In the genomic region with DNA sequence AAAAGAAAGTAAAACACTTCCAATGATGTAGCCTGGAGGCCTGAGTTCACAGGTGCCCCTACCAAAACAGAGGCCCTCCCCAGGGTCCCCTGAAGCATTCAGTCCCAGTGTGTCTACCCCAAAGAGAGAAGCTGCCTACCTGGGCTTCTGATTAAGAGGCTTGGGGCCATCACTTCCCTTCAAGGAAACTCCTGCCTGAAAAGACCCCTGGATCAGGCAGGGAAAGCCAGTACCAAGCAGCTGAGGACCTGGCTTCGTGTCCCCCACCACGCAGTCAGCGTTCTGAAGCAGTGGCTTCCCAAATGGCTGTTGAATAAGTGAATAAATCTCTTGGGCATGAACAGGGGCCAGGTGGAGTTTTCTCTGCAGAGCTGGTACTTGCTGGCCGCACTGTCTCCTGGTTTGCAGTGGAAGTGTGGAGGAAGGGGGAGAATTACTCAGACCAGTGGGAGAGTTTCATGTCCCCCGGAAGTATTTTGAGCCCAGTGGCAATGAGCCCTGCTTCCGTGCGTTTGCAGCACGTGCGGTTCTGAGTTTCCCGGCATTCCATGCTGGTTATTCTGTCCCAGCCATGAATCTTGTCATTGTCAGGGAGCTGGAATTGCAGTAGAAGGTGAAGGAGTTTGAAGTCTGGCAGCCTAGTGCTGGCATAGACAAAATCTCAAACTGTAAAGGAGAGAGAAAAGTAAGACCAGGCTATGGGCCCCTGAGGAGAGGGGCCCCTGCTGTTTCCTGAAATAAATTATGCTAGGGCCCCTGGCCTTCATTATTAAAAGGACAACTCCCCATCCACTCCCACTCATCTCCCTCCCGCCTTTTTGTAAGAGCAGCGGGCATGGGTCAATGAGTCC, we compare ENCODE assay signal across 18 cellular contexts. TPM values are rescaled to one million over a fixed set of nuclear protein-coding genes. Genes with fewer than 3 reads are reported as not detected.
DNase-seq lines count a peak whose midpoint lies in the region; ATAC-seq, FAIRE-seq and TF ChIP-seq lines count a peak whose summit lies in the region.
"Had no signal": no experiment of that assay in that cellular context is flagged by ENCODE, and none has a peak within 500 bp of the region (broad histone marks: within the 10 kb centered on the region; RNA-seq: fewer than 3 reads in every experiment).

No MANE protein-coding gene starts in this region.

- no peaks in the 10 kb centered on the region for H3K9me1 ChIP-seq in K562 (ENCODE audit: control insufficient read depth, insufficient read depth, low read length)

- CTCF ChIA-PET in K562 (lab: Yijun Ruan, JAX; ENCODE audit: low intra/inter-chr PET ratio), result interaction anchor here (0.5 kb wide), 1 partner anchor 463 kb away, joined by 4 read pairs; no protein-coding TSS in a partner anchor

- H3K9ac ChIP-seq in K562 (ENCODE audit: insufficient read depth in 1 of 2, low read depth in 2 of 2, low read length in 2 of 2), result no peak overlapping the region
- H3K9ac ChIP-seq in smooth muscle cell (ENCODE audit: low read depth), result no peak overlapping the region

- H3K27ac Mint-ChIP-seq in naive B cell, result peak overlapping the region in 5 of 6 donors; percentile 82 to 98 (median 94)
- H3K27ac Mint-ChIP-seq: activated CD4-positive, alpha-beta memory T cell treated with anti-CD3 and anti-CD28 coated beads, Interleukin-2, amount 10 ng/mL, durations not matched to agents 7 days and 5 days; immature natural killer cell had no signal

- in situ Hi-C loops in K562 (cut with MboI), result no loop called here

- H3K9me3 Mint-ChIP-seq in naive B cell, result no peaks in the 10 kb centered on the region
- H3K9me3 Mint-ChIP-seq: activated CD4-positive, alpha-beta memory T cell treated with anti-CD3 and anti-CD28 coated beads, Interleukin-2, amount 10 ng/mL, durations not matched to agents 7 days and 5 days; immature natural killer cell had no signal

- H3K27ac ChIP-seq in 22Rv1, result no peak overlapping the region
- H3K27ac ChIP-seq in K562 (ENCODE audit: extremely low read depth, low read depth, low read length), result no peak overlapping the region
- no peak overlapping the region for H3K27ac ChIP-seq in smooth muscle cell (ENCODE audit: low read depth)
- H3K27ac ChIP-seq: dorsolateral prefrontal cortex, vagina had no signal

- no TSS peak for BruUV-seq in K562 (replicated peaks; lab: Mats Ljungman, UMichigan)

- H3K9me3 ChIP-seq in K562 (replicated peaks; ENCODE audit: control insufficient read depth, insufficient read depth, low read depth, low read length) (no peaks in the 10 kb centered on the region), smooth muscle cell (replicated peaks; ENCODE audit: low read depth) (no peaks in the 10 kb centered on the region)
- H3K9me3 ChIP-seq: Caco-2, vagina had no signal

- POLR2A ChIA-PET in K562 (lab: Yijun Ruan, JAX), result interaction anchor here (0.5 to 1.4 kb wide), 5 partner anchors 11 to 421 kb away, joined by 3 to 7 read pairs (median 5); a partner anchor contains a TSS

- peak overlapping the region in 4 of 8 donors; percentile 6 to 61 (median 41) for H3K4me3 Mint-ChIP-seq in naive B cell
- H3K4me3 Mint-ChIP-seq: activated CD4-positive, alpha-beta memory T cell treated with anti-CD3 and anti-CD28 coated beads, Interleukin-2, amount 10 ng/mL, durations not matched to agents 7 days and 5 days; immature natural killer cell had no signal

- intact Hi-C loops in K562 (cut with micrococcal nuclease), result loop anchor here (5.0 kb wide), 1 partner anchor 420 kb away; no protein-coding TSS in a partner anchor

- ATAC-seq in K562 (peak; percentile 28; the same call in 2 of the 3 replicates), naive B cell (ENCODE audit: low read depth in 2 of 2) (no peak), GM21619 (IDR thresholded peaks at IDR 0.05; ENCODE audit: unreplicated experiment) (no peak), HG02938 (IDR thresholded peaks at IDR 0.05; ENCODE audit: unreplicated experiment) (no peak)

- peaks cover 21 to 37% (median 24%) of the 10 kb centered on the region in 3 donors for H3K4me1 Mint-ChIP-seq in naive B cell
- H3K4me1 Mint-ChIP-seq: immature natural killer cell had no signal

- H3K4me3 ChIP-seq in K562 (no peak overlapping the region), smooth muscle cell (no peak overlapping the region)
- H3K4me3 ChIP-seq: dorsolateral prefrontal cortex, vagina had no signal

- TF ChIP-seq CTCF in 22Rv1 (IDR thresholded peaks at IDR 0.05), result peak; percentile 40
- no peak for TF ChIP-seq CTCF in GM10266 (IDR thresholded peaks at IDR 0.05; ENCODE audit: control insufficient read depth, insufficient read depth, low read depth, missing control alignments)
- 0 out of 6 replicates have a peak, but pooled peaks of 1 of the 3 experiments have one; percentile 5 for TF ChIP-seq CTCF in K562 (IDR thresholded peaks at IDR 0.05 in 2 of 3, conservative IDR thresholded peaks at IDR 0.05 in 1 of 3; ENCODE audit: insufficient read depth in 2 of 3, low read depth in 1 of 3, low read length in 3 of 3)
- no peak for TF ChIP-seq CTCF in smooth muscle cell (IDR thresholded peaks at IDR 0.05; ENCODE audit: borderline replicate concordance, insufficient read depth, poor library complexity, severe bottlenecking)

- H3K4me1 ChIP-seq in K562 (replicated peaks in 1 of 2; ENCODE audit: control insufficient read depth in 2 of 2, insufficient read depth in 2 of 2, low read length in 2 of 2) (no peaks in the 10 kb centered on the region; a peak in 1 of 5 replicates), smooth muscle cell (ENCODE audit: low read depth) (no peaks in the 10 kb centered on the region)
- H3K4me1 ChIP-seq: vagina had no signal

- H3K4me2 ChIP-seq in K562 (ENCODE audit: insufficient read depth, low read length), result no peak overlapping the region
- H3K4me2 ChIP-seq in smooth muscle cell, result no peak overlapping the region

- WGBS in K562 (ENCODE audit: insufficient coverage, low coverage, missing lambda C conversion rate), result 58% methylated on average over 12 of the region's 12 CpGs
- WGBS in smooth muscle cell (ENCODE audit: low lambda C conversion rate), result 92% methylated on average over 12 of the region's 12 CpGs

- H3K36me3 ChIP-seq in K562 (ENCODE audit: control insufficient read depth, insufficient read depth, low read length) (no peaks in the 10 kb centered on the region), smooth muscle cell (ENCODE audit: low read depth) (no peaks in the 10 kb centered on the region)
- H3K36me3 ChIP-seq: vagina had no signal

- no peak for TF ChIP-seq RAD21 in K562 (CRISPR knock-in tag; conservative IDR thresholded peaks at IDR 0.05 in 1 of 2, IDR thresholded peaks at IDR 0.05 in 1 of 2)

- H4K20me1 ChIP-seq in K562 (replicated peaks; ENCODE audit: control insufficient read depth, insufficient read depth, low read length) (no peaks in the 10 kb centered on the region), smooth muscle cell (ENCODE audit: low read depth) (no peaks in the 10 kb centered on the region)

- H3F3A ChIP-seq in smooth muscle cell (ENCODE audit: low read depth), result no peaks in the 10 kb centered on the region

- no peak for TF ChIP-seq POLR2A in K562 (conservative IDR thresholded peaks at IDR 0.05)

- no peak for TF ChIP-seq EP300 in K562 (IDR thresholded peaks at IDR 0.05; ENCODE audit: low read length)

- DNase-seq in GM10266 (ENCODE audit: extremely low spot score) (peak; percentile 2), K562 (ENCODE audit: extremely low read depth in 1 of 4, low spot score in 3 of 4) (peak in 1 of 4 experiments; percentile 9), naive B cell (no peak), NCI-H1048 (lab: John Stamatoyannopoulos, UW) (no peak), smooth muscle cell (lab: John Stamatoyannopoulos, UW; ENCODE audit: unreplicated experiment) (no peak)
- DNase-seq: mammary epithelial cell, NCI-H1417, NCI-H345, right cardiac atrium had no signal

- H3K27me3 ChIP-seq in K562 (ENCODE audit: control insufficient read depth in 2 of 2, insufficient read depth in 2 of 2, low read length in 2 of 2) (no peaks in the 10 kb centered on the region), smooth muscle cell (ENCODE audit: low read depth) (no peaks in the 10 kb centered on the region)
- H3K27me3 ChIP-seq: dorsolateral prefrontal cortex, vagina had no signal

- no peak for FAIRE-seq in K562 (lab: Jason Lieb, UNC)
- FAIRE-seq: bronchial epithelial cell had no signal

- peaks cover 3 to 7% (median 4%) of the 10 kb centered on the region in 3 donors for H3K27me3 Mint-ChIP-seq in naive B cell

- H3K36me3 Mint-ChIP-seq in naive B cell, result peaks cover 0 to 4% of the 10 kb centered on the region in 2 donors

- peak overlapping the region; percentile 58; the same call in 1 of the 2 replicates for H2AFZ ChIP-seq in K562 (ENCODE audit: low read depth, low read length)
- no peak overlapping the region for H2AFZ ChIP-seq in smooth muscle cell (ENCODE audit: low read depth)

- no peaks in the 10 kb centered on the region for H3K79me2 ChIP-seq in K562 (ENCODE audit: control insufficient read depth, insufficient read depth, low read length)
- no peaks in the 10 kb centered on the region for H3K79me2 ChIP-seq in smooth muscle cell (ENCODE audit: low read depth)

TF ChIP-seq in K562, 482 proteins besides CTCF, POLR2A, EP300 and RAD21 (continues in another document):
- TF ChIP-seq FOSL1 (tag; conservative IDR thresholded peaks at IDR 0.05) (no peak), ZNF79 (CRISPR knock-in tag; IDR thresholded peaks at IDR 0.05; ENCODE audit: low read depth) (no peak), ERF (CRISPR knock-in tag; IDR thresholded peaks at IDR 0.05) (no peak), ARHGAP35 (IDR thresholded peaks at IDR 0.05; ENCODE audit: partially characterized antibody) (no peak)

RNA-seq across cellular contexts. Expression of a gene that starts 27.0 kb away (rescaled TPM):
- total RNA-seq in K562 (2011; cell fraction: chromatin; rRNA removed; ENCODE audit: low replicate concordance), result 15.0 and 19.5 TPM in 2 replicates
- 8.7 and 9.6 TPM in 2 replicates for total RNA-seq in K562 (2011; cell fraction: nucleolus; rRNA removed)
- 13.8 and 19.5 TPM in 2 replicates for total RNA-seq in K562 (2011; cell fraction: nucleoplasm; rRNA removed)
- total RNA-seq in K562 (2014; rRNA removed), result 23.2 and 35.2 TPM in 2 replicates
- 32.6 and 39.9 TPM in 2 replicates for total RNA-seq in K562 (2014; rRNA removed; fragmentation: Illumina TruSeq; extraction: Trizol)
- 16.1 and 16.4 TPM in 2 replicates for total RNA-seq in K562 (2015; rRNA removed; fragmentation: Illumina TruSeq; extraction: Trizol)
- 33.7 and 38.8 TPM in 2 replicates for total RNA-seq in K562 (2021)
- polyA plus RNA-seq in K562 (2011; rRNA removed), result 27.4 and 35.0 TPM in 2 replicates
- 12.1 and 25.8 TPM in 2 replicates for polyA plus RNA-seq in K562 (2011; cell fraction: cytosol; rRNA removed)
- 9.6 and 15.0 TPM in 2 replicates for polyA plus RNA-seq in K562 (2011; cell fraction: nucleus; rRNA removed)
- 37.1 and 50.2 TPM in 2 replicates for polyA plus RNA-seq in K562 (2012)
- polyA plus RNA-seq in K562 (2014; fragmentation: Illumina TruSeq; extraction: Trizol), result 43.4 and 48.8 TPM in 2 replicates
- polyA plus RNA-seq in K562 (2014; fragmentation: Nextera tagmentation; extraction: Ambion mirVana), result 10 to 100 TPM in 1 of 2 experiments, 1 to 10 TPM in 1; 8.0 to 10.3 TPM
- 32.5 and 36.9 TPM in 2 replicates for polyA plus RNA-seq in K562 (2014; rRNA removed)
- 18.2 and 19.3 TPM in 2 replicates for polyA minus RNA-seq in K562 (2011; rRNA and poly(A)+ RNA removed)
- polyA minus RNA-seq in K562 (2011; cell fraction: cytosol; rRNA and poly(A)+ RNA removed), result 7.6 and 8.6 TPM in 2 replicates
- 3.9 and 8.6 TPM in 2 replicates for polyA minus RNA-seq in K562 (2011; cell fraction: nucleus; rRNA and poly(A)+ RNA removed)
- 10 to 100 TPM; 18.1 to 38.3 (median 30.0) TPM for polyA plus RNA-seq in naive B cell (ENCODE audit: low read depth in 6 of 6)
- total RNA-seq in smooth muscle cell, result 6.1 and 9.7 TPM in 2 replicates
- polyA plus RNA-seq in smooth muscle cell, result 9.8 and 11.3 TPM in 2 replicates
